1 cellular context compared by ENCODE assay signal in the genomic region with DNA sequence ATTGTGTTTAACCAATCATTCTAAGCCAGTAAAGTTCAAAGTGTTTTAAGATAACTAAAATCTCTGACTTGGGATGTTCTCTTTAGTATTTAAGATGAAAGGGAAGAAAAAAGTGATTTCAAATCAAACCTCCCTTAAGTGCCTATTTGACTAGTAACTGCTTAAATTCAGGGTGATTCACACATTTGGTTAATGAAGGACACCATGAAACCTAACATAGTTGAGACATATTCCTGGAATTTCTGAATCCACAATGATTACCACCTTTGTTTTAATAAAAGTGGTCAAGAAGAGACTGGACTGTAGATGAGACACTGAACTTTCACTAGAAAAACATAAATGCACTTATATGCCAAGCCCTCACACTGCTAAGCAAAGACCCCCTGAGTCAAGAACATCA.
TF ChIP-seq lines count a peak whose summit lies in the region.

No MANE protein-coding gene starts in this region.

TF ChIP-seq in HCT116, 20 proteins besides CTCF, POLR2A, EP300 and RAD21 (continued from another document):
- TF ChIP-seq, protein P1, sequence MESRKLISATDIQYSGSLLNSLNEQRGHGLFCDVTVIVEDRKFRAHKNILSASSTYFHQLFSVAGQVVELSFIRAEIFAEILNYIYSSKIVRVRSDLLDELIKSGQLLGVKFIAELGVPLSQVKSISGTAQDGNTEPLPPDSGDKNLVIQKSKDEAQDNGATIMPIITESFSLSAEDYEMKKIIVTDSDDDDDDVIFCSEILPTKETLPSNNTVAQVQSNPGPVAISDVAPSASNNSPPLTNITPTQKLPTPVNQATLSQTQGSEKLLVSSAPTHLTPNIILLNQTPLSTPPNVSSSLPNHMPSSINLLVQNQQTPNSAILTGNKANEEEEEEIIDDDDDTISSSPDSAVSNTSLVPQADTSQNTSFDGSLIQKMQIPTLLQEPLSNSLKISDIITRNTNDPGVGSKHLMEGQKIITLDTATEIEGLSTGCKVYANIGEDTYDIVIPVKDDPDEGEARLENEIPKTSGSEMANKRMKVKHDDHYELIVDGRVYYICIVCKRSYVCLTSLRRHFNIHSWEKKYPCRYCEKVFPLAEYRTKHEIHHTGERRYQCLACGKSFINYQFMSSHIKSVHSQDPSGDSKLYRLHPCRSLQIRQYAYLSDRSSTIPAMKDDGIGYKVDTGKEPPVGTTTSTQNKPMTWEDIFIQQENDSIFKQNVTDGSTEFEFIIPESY (IDR thresholded peaks at IDR 0.05; ENCODE audit: extremely low read depth, insufficient replicate concordance, low read length) = no peak
- TF ChIP-seq ZFX (IDR thresholded peaks at IDR 0.05) = no peak
- no peak for TF ChIP-seq YY1 (IDR thresholded peaks at IDR 0.05; ENCODE audit: extremely low read depth, insufficient replicate concordance, low read depth, low read length)
- no peak for TF ChIP-seq EZH2phosphoT487 (IDR thresholded peaks at IDR 0.05; ENCODE audit: borderline replicate concordance)
- TF ChIP-seq, protein P2, sequence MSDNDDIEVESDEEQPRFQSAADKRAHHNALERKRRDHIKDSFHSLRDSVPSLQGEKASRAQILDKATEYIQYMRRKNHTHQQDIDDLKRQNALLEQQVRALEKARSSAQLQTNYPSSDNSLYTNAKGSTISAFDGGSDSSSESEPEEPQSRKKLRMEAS (IDR thresholded peaks at IDR 0.05) = no peak
- TF ChIP-seq SIN3A (IDR thresholded peaks at IDR 0.05; ENCODE audit: low read depth) = no peak
- no peak for TF ChIP-seq ZNF274 (IDR thresholded peaks at IDR 0.05; ENCODE audit: low read depth, low read length)
- no peak for TF ChIP-seq EZH2 (IDR thresholded peaks at IDR 0.05)
- TF ChIP-seq ATF3 (IDR thresholded peaks at IDR 0.05) = no peak
- TF ChIP-seq CEBPB (IDR thresholded peaks at IDR 0.05; ENCODE audit: low read depth) = no peak
